ENCODE assay signal across 8 cellular contexts in the genomic region with DNA sequence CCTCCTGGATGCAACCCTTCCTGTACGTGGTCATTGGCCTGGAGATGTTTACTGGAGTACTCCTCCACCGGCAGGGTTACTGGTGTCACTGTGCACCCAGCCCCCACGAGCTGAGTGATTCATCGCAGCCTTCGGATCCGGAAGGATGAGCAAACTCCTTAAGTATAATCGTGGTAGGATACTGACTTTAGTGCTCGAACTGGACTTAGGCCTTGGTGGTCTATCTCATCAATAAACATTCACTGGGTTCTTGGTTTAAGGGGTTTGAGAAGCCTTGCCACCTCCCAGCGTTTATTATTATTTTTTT.
DNase-seq lines count a peak whose midpoint lies in the region; ATAC-seq, FAIRE-seq and TF ChIP-seq lines count a peak whose summit lies in the region.
"Not testable (repeated sequence)": the region's sequence is repeated elsewhere in the genome, so short reads cannot be mapped to it uniquely, and the experiment has no call there.

No MANE protein-coding gene starts in this region.

- not testable (repeated sequence) for H3K36me3 ChIP-seq in SK-N-SH (replicated peaks in 1 of 2; ENCODE audit: control insufficient read depth in 1 of 2, insufficient read depth in 2 of 2, low read length in 1 of 2); endodermal cell (ENCODE audit: control insufficient read depth, insufficient read depth, low read length); keratinocyte (ENCODE audit: control insufficient read depth in 2 of 2, extremely low read depth in 1 of 2, insufficient read depth in 2 of 2, low read length in 2 of 2); pancreas

- H3K27ac Mint-ChIP-seq in IgD-negative memory B cell; activated naive CD4-positive, alpha-beta T cell treated with anti-CD3 and anti-CD28 coated beads, Interleukin-2, amount 50 U/mL, for 72 hours; endodermal cell: not testable (repeated sequence)

- not testable (repeated sequence) for H3K36me3 Mint-ChIP-seq in IgD-negative memory B cell; activated naive CD4-positive, alpha-beta T cell treated with anti-CD3 and anti-CD28 coated beads, Interleukin-2, amount 50 U/mL, for 72 hours; endodermal cell (ENCODE audit: low read depth)

- POLR2A ChIA-PET in A549 (lab: Yijun Ruan, JAX); SK-N-SH (lab: Yijun Ruan, JAX): not testable (repeated sequence)

- H4K20me1 ChIP-seq in SK-N-SH (ENCODE audit: insufficient read depth); keratinocyte (ENCODE audit: control insufficient read depth, extremely low read depth, insufficient read depth, low read length): not testable (repeated sequence)

- not testable (repeated sequence) for H3K79me2 ChIP-seq in SK-N-SH (ENCODE audit: insufficient read depth); keratinocyte (ENCODE audit: control insufficient read depth, insufficient read depth, low read length)

- TF ChIP-seq RAD21 in A549 (conservative IDR thresholded peaks at IDR 0.05 in 1 of 2, IDR thresholded peaks at IDR 0.05 in 1 of 2); SK-N-SH (IDR thresholded peaks at IDR 0.05; ENCODE audit: low read length): not testable (repeated sequence)

- not testable (repeated sequence) for H3K9me2 ChIP-seq in SK-N-SH

- H3K9me3 ChIP-seq in A549; SK-N-SH; endodermal cell (ENCODE audit: control insufficient read depth, low read length); keratinocyte (ENCODE audit: control insufficient read depth, low read depth, low read length); pancreas: not testable (repeated sequence)

- H3K4me1 ChIP-seq in A549; endodermal cell (ENCODE audit: control insufficient read depth, insufficient read depth, low read length); pancreas: not testable (repeated sequence)
- H3K4me1 ChIP-seq in SK-N-SH (ENCODE audit: control insufficient read depth in 1 of 2, insufficient read depth in 2 of 2, low read depth in 1 of 2, low read length in 1 of 2) (peaks cover 9 to 16% of the 10 kb centered on the region in 2 experiments; a peak in 3 of 4 replicates), keratinocyte (ENCODE audit: control insufficient read depth, extremely low read depth, insufficient read depth, low read length) (peaks cover 16% of the 10 kb centered on the region)

- peak overlapping the region; percentile 51 for H3K9ac ChIP-seq in SK-N-SH
- not testable (repeated sequence) for H3K9ac ChIP-seq in endodermal cell (ENCODE audit: extremely low read depth, low read length, poor library complexity, severe bottlenecking); keratinocyte (ENCODE audit: control insufficient read depth, extremely low read depth, insufficient read depth, low read length)

- H3K4me3 ChIP-seq in A549 (peak overlapping the region; percentile 29; the same call in 1 of the 3 replicates), SK-N-SH (ENCODE audit: low read depth in 2 of 2, low read length in 1 of 2) (peak overlapping the region; percentile 55 to 62), endodermal cell (ENCODE audit: low read length) (peak overlapping the region; percentile 79), keratinocyte (ENCODE audit: control insufficient read depth in 2 of 3, extremely low read depth in 1 of 3, insufficient read depth in 2 of 3, low read depth in 1 of 3, low read length in 3 of 3) (peak overlapping the region in 1 of 3 experiments; percentile 46)
- not testable (repeated sequence) for H3K4me3 ChIP-seq in pancreas

- TF ChIP-seq CTCF in A549 (IDR thresholded peaks at IDR 0.05); SK-N-SH (IDR thresholded peaks at IDR 0.05); endodermal cell (conservative IDR thresholded peaks at IDR 0.05); keratinocyte (optimal IDR thresholded peaks at IDR 0.05 in 1 of 3, IDR thresholded peaks at IDR 0.05 in 1 of 3, conservative IDR thresholded peaks at IDR 0.05 in 1 of 3; ENCODE audit: extremely low read depth in 1 of 3, insufficient read depth in 2 of 3, low read length in 3 of 3); pancreas (IDR thresholded peaks at IDR 0.05): not testable (repeated sequence)

- dilution Hi-C loops in keratinocyte (cut with MboI; ENCODE audit: extremely low pct_ligation_motif_present, low sequenced_read_pairs) = not testable (repeated sequence)

- not testable (repeated sequence) for H3K4me1 Mint-ChIP-seq in IgD-negative memory B cell
- peaks cover 12% of the 10 kb centered on the region for H3K4me1 Mint-ChIP-seq in endodermal cell

- H3K4me3 Mint-ChIP-seq in IgD-negative memory B cell (peak overlapping the region in 3 of 4 donors; percentile 36 to 87 (median 75)), endodermal cell (peak overlapping the region; percentile 69)

- H3K27ac ChIP-seq in A549; endodermal cell (ENCODE audit: low read depth, low read length); keratinocyte (ENCODE audit: control insufficient read depth, insufficient read depth, low read length); pancreas: not testable (repeated sequence)
- peak overlapping the region in 1 of 2 experiments; percentile 86; a peak in 2 of 4 replicates for H3K27ac ChIP-seq in SK-N-SH (ENCODE audit: low read depth in 2 of 2, low read length in 1 of 2)

- ATAC-seq in A549 = peak; percentile 74 to 90
- ATAC-seq in GM21447 (IDR thresholded peaks at IDR 0.05; ENCODE audit: unreplicated experiment) = peak; percentile 16
- ATAC-seq in activated naive CD4-positive, alpha-beta T cell treated with anti-CD3 and anti-CD28 coated beads, Interleukin-2, amount 50 U/mL, for 72 hours = peak; percentile 28 to 70
- peak in 3 of 4 donors; percentile 19 to 51 (median 37) for ATAC-seq in pancreas

- H2AFZ ChIP-seq in SK-N-SH (ENCODE audit: low read depth) (peak overlapping the region; percentile 62), keratinocyte (ENCODE audit: control insufficient read depth, low read length) (peak overlapping the region; percentile 46)

- CTCF ChIA-PET in A549 (lab: Yijun Ruan, JAX) = not testable (repeated sequence)
- CTCF ChIA-PET in SK-N-SH (lab: Yijun Ruan, JAX) = interaction anchor here (0.6 to 1.0 kb wide), 3 partner anchors 12 to 535 kb away, joined by 3 read pairs; no protein-coding TSS in a partner anchor

- peak overlapping the region; percentile 58 for H3K4me2 ChIP-seq in A549
- H3K4me2 ChIP-seq in SK-N-SH = peak overlapping the region; percentile 86
- peak overlapping the region; percentile 60 for H3K4me2 ChIP-seq in keratinocyte (ENCODE audit: control insufficient read depth, extremely low read depth, insufficient read depth, low read depth, low read length)

- FAIRE-seq in A549 (lab: Jason Lieb, UNC) = peak; percentile 51
- FAIRE-seq in keratinocyte (lab: Jason Lieb, UNC); pancreas (lab: Jason Lieb, UNC): not testable (repeated sequence)

- not testable (repeated sequence) for TF ChIP-seq EP300 in A549 (IDR thresholded peaks at IDR 0.05); SK-N-SH (IDR thresholded peaks at IDR 0.05; ENCODE audit: borderline replicate concordance in 1 of 2, low read depth in 1 of 2, low read length in 1 of 2)

- H3K27me3 Mint-ChIP-seq in IgD-negative memory B cell (peaks cover 33% of the 10 kb centered on the region), endodermal cell (ENCODE audit: insufficient read depth) (peaks cover 71% of the 10 kb centered on the region)

- not testable (repeated sequence) for H3K9me3 Mint-ChIP-seq in IgD-negative memory B cell; activated naive CD4-positive, alpha-beta T cell treated with anti-CD3 and anti-CD28 coated beads, Interleukin-2, amount 50 U/mL, for 72 hours; endodermal cell

- DNase-seq in A549 (ENCODE audit: low read depth in 1 of 2, low spot score in 1 of 2) = peak in 1 of 2 experiments; percentile 27
- DNase-seq in SK-N-SH; activated naive CD4-positive, alpha-beta T cell treated with anti-CD3 and anti-CD28 coated beads, Interleukin-2, amount 50 U/mL, for 72 hours (ENCODE audit: low spot score in 2 of 2); endodermal cell; keratinocyte (ENCODE audit: low read depth, low spot score); pancreas: not testable (repeated sequence)

- not testable (repeated sequence) for H3K9me1 ChIP-seq in keratinocyte (ENCODE audit: control insufficient read depth, extremely low read depth, insufficient read depth, low read length)

- intact Hi-C loops in pancreas (cut with DNase I) = not testable (repeated sequence)

- TF ChIP-seq POLR2A in A549 (IDR thresholded peaks at IDR 0.05; ENCODE audit: low read length) = not testable (repeated sequence)

- 26% methylated on average over 9 of the region's 9 CpGs for WGBS in A549 (ENCODE audit: missing lambda C conversion rate)
- 2% methylated on average over 9 of the region's 9 CpGs for WGBS in SK-N-SH (ENCODE audit: low lambda C conversion rate)
- 25 to 41% methylated on average over 7 to 9 of the region's 9 CpGs for WGBS in endodermal cell (ENCODE audit: insufficient coverage in 1 of 2, insufficient read length in 1 of 2), 2 experiments
- 33 to 43% methylated on average over 9 of the region's 9 CpGs for WGBS in pancreas, 2 donors

- not testable (repeated sequence) for H3K27me3 ChIP-seq in SK-N-SH (ENCODE audit: insufficient read depth); keratinocyte (ENCODE audit: control insufficient read depth, extremely low read depth, insufficient read depth, low read length)
- H3K27me3 ChIP-seq in endodermal cell (ENCODE audit: control insufficient read depth, insufficient read depth, low read length, poor library complexity, severe bottlenecking) (peaks cover 49% of the 10 kb centered on the region), pancreas (peaks cover 0 to 13% (median 2%) of the 10 kb centered on the region in 4 donors)

- peaks cover 38% of the 10 kb centered on the region for H3F3A ChIP-seq in SK-N-SH (replicated peaks; ENCODE audit: insufficient read depth)

TF ChIP-seq in SK-N-SH, 30 proteins besides CTCF, POLR2A, EP300 and RAD21:
- TF ChIP-seq ELF1 (IDR thresholded peaks at IDR 0.05) = 0 out of 2 replicates have a peak, but pooled peaks have one; percentile 22
- peak; percentile 83 for TF ChIP-seq FOSL2 (IDR thresholded peaks at IDR 0.05; ENCODE audit: borderline replicate concordance, low read depth)
- TF ChIP-seq JUND (IDR thresholded peaks at IDR 0.05) = peak; percentile 53

Comparison
In these comparisons a context has a peak if more than half of its experiments do, and no peak if none do; other contexts are left out.
1. ATAC-seq: peak in every context shown above with its lines; median percentile 82 in A549; 49 in activated naive CD4-positive, alpha-beta T cell treated with anti-CD3 and anti-CD28 coated beads, Interleukin-2, amount 50 U/mL, for 72 hours; 37 in pancreas; 16 in GM21447.